In genomic region chr2:234905547-234906260, GRCh38 we compare ENCODE assay signal across 1 cellular context.
TF ChIP-seq lines count a peak whose summit lies in the region.

No MANE protein-coding gene starts in this region.

TF ChIP-seq in GM23338, 12 proteins besides CTCF, POLR2A, EP300 and RAD21 (continued from another document):
- no peak for TF ChIP-seq ZNF462 (CRISPR knock-in tag; IDR thresholded peaks at IDR 0.05)
- no peak for TF ChIP-seq REST (IDR thresholded peaks at IDR 0.05; ENCODE audit: unreplicated experiment)
- TF ChIP-seq JUNB (IDR thresholded peaks at IDR 0.05; ENCODE audit: unreplicated experiment), result no peak
- no peak for TF ChIP-seq POLR2AphosphoS5 (IDR thresholded peaks at IDR 0.05; ENCODE audit: low read depth)
